Comparison of ENCODE assay signal across 9 cellular contexts in the genomic region with DNA sequence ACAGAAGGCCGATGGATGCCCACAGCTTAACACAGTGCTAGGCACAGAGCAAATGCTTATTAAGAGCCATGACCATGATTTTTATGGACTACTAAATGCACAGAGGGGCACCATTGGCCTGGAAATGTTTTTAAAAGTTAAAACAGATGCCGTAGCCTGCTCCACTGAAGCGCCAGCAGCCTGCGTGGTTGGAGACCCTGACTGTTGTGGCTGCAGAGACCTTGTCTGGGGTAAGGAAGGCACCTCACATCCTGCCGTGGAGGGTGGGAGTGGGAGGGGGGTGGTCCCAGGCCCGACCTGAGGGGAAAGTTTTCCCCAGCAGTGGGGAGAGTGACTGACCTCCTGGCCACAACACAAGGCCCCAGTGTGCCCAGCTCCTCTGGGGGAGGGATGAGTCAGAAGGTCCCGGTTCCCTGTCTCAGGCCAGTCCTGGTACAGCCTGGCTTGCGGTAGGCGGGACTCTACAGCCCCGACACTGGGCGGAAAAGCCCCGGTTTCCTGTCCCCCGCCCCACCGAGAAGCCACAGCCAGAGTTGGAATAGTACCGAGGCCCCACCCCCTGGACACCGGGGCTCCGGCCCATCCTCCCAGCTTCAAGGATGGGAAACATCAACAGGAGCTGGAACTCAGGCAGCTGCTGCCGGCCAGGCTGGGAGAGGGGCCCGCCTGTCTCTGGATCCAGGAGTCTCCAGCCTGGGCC. TPM values are rescaled to one million over a fixed set of nuclear protein-coding genes. Genes with fewer than 3 reads are reported as not detected.
DNase-seq lines count a peak whose midpoint lies in the region; ATAC-seq and TF ChIP-seq lines count a peak whose summit lies in the region.
"Had no signal": no experiment of that assay in that cellular context is flagged by ENCODE, and none has a peak within 500 bp of the region (broad histone marks: within the 10 kb centered on the region; RNA-seq: fewer than 3 reads in every experiment).

No MANE protein-coding gene starts in this region.

- H3K36me3 ChIP-seq in BLaER1 treated with 17β-estradiol and CSF1 and Interleukin-3, amounts not matched to agents 10 nM and 100 nM = no peaks in the 10 kb centered on the region
- H3K36me3 ChIP-seq in neural progenitor cell = no peaks in the 10 kb centered on the region

- H3K4me1 ChIP-seq in BLaER1 treated with 17β-estradiol and CSF1 and Interleukin-3, amounts not matched to agents 10 nM and 100 nM = peaks cover 10 to 35% (median 21%) of the 10 kb centered on the region in 10 experiments
- H3K4me1 ChIP-seq in neural progenitor cell = peaks cover 33% of the 10 kb centered on the region

- peak overlapping the region; percentile 72 for H3K27ac Mint-ChIP-seq in neural progenitor cell
- H3K27ac Mint-ChIP-seq: T-cell had no signal

- H3K27me3 ChIP-seq in BLaER1 treated with 17β-estradiol and CSF1 and Interleukin-3, amounts not matched to agents 10 nM and 100 nM = peaks cover 35 to 62% (median 52%) of the 10 kb centered on the region in 11 experiments
- peaks cover 40% of the 10 kb centered on the region for H3K27me3 ChIP-seq in neural progenitor cell

- H4K20me1 ChIP-seq in BLaER1 treated with 17β-estradiol and CSF1 and Interleukin-3, amounts not matched to agents 10 nM and 100 nM = peaks cover 0 to 64% (median 11%) of the 10 kb centered on the region in 11 experiments; a peak in 10 of 22 replicates
- H4K20me1 ChIP-seq in neural progenitor cell (ENCODE audit: low read depth) = peaks cover 6% of the 10 kb centered on the region

- no peak overlapping the region for H3K4me3 ChIP-seq in BLaER1 treated with 17β-estradiol and CSF1 and Interleukin-3, amounts not matched to agents 10 nM and 100 nM
- no peak overlapping the region for H3K4me3 ChIP-seq in fibroblast of pulmonary artery (replicated peaks; ENCODE audit: low read depth, low read length)
- no peak overlapping the region for H3K4me3 ChIP-seq in neural progenitor cell

- DNase-seq in fibroblast of pulmonary artery (ENCODE audit: low read depth) (peak; percentile 79), neural progenitor cell (ENCODE audit: low spot score) (peak; percentile 66), NOMO-1 treated with DMSO at 0.1 percent for 48 hours (lab: John Stamatoyannopoulos, UW; ENCODE audit: unreplicated experiment) (no peak)
- DNase-seq in central memory CD4-positive, alpha-beta T cell = no peak
- DNase-seq in activated CD4-positive, CD25-positive, alpha-beta regulatory T cell treated with anti-CD3 and anti-CD28 coated beads, Interleukin-2, amount 50 U/mL, for 72 hours = no peak
- DNase-seq: T-cell had no signal

- peak overlapping the region; percentile 43 for H2AFZ ChIP-seq in neural progenitor cell (replicated peaks)

- no peak for ATAC-seq in HG02970 (IDR thresholded peaks at IDR 0.05; ENCODE audit: low FRiP score, unreplicated experiment)

- peaks cover 6% of the 10 kb centered on the region for H3F3A ChIP-seq in neural progenitor cell (ENCODE audit: low read depth)

- peak overlapping the region; percentile 45 to 80 (median 61); a peak in 21 of 22 replicates for H3K4me2 ChIP-seq in BLaER1 treated with 17β-estradiol and CSF1 and Interleukin-3, amounts not matched to agents 10 nM and 100 nM
- peak overlapping the region; percentile 57 for H3K4me2 ChIP-seq in neural progenitor cell

- H3K79me2 ChIP-seq in neural progenitor cell (ENCODE audit: low read depth) = no peaks in the 10 kb centered on the region

- no peak overlapping the region; a peak in 1 of 22 replicates for H3K9ac ChIP-seq in BLaER1 treated with 17β-estradiol and CSF1 and Interleukin-3, amounts not matched to agents 10 nM and 100 nM
- H3K9ac ChIP-seq in neural progenitor cell = no peak overlapping the region

- no peaks in the 10 kb centered on the region for H3K36me3 Mint-ChIP-seq in neural progenitor cell
- H3K36me3 Mint-ChIP-seq: T-cell had no signal

- no peaks in the 10 kb centered on the region for H3K9me3 Mint-ChIP-seq in neural progenitor cell
- H3K9me3 Mint-ChIP-seq: T-cell had no signal

- H3K9me3 ChIP-seq in BLaER1 treated with 17β-estradiol and CSF1 and Interleukin-3, amounts not matched to agents 10 nM and 100 nM (replicated peaks in 1 of 11) = no peaks in the 10 kb centered on the region
- no peaks in the 10 kb centered on the region for H3K9me3 ChIP-seq in neural progenitor cell (ENCODE audit: low read depth)

- TF ChIP-seq CTCF in fibroblast of pulmonary artery (IDR thresholded peaks at IDR 0.05; ENCODE audit: low read length, missing control alignments) (no peak), neural progenitor cell (IDR thresholded peaks at IDR 0.05) (no peak)

- peaks cover 9% of the 10 kb centered on the region for H3K27me3 Mint-ChIP-seq in neural progenitor cell (ENCODE audit: insufficient read depth, low read depth)

- peak overlapping the region in 2 of 11 experiments; percentile 2 to 28; a peak in 1 of 22 replicates for H3K27ac ChIP-seq in BLaER1 treated with 17β-estradiol and CSF1 and Interleukin-3, amounts not matched to agents 10 nM and 100 nM
- no peak overlapping the region for H3K27ac ChIP-seq in neural progenitor cell

- H3K4me3 Mint-ChIP-seq in neural progenitor cell = no peak overlapping the region
- H3K4me3 Mint-ChIP-seq: T-cell had no signal

- H3K4me1 Mint-ChIP-seq in neural progenitor cell = peaks cover 73% of the 10 kb centered on the region

TF ChIP-seq in PFSK-1, 5 proteins besides CTCF, POLR2A, EP300 and RAD21:
- TF ChIP-seq POLR2AphosphoS5 (IDR thresholded peaks at IDR 0.05; ENCODE audit: low read depth, low read length) (no peak), SIN3A (IDR thresholded peaks at IDR 0.05; ENCODE audit: borderline replicate concordance, insufficient read depth, low read length) (no peak), FOXP2 (optimal IDR thresholded peaks at IDR 0.05; ENCODE audit: borderline replicate concordance, extremely low read depth, extremely low read length, insufficient read depth) (peak; percentile 64)
- TF ChIP-seq, protein P1, sequence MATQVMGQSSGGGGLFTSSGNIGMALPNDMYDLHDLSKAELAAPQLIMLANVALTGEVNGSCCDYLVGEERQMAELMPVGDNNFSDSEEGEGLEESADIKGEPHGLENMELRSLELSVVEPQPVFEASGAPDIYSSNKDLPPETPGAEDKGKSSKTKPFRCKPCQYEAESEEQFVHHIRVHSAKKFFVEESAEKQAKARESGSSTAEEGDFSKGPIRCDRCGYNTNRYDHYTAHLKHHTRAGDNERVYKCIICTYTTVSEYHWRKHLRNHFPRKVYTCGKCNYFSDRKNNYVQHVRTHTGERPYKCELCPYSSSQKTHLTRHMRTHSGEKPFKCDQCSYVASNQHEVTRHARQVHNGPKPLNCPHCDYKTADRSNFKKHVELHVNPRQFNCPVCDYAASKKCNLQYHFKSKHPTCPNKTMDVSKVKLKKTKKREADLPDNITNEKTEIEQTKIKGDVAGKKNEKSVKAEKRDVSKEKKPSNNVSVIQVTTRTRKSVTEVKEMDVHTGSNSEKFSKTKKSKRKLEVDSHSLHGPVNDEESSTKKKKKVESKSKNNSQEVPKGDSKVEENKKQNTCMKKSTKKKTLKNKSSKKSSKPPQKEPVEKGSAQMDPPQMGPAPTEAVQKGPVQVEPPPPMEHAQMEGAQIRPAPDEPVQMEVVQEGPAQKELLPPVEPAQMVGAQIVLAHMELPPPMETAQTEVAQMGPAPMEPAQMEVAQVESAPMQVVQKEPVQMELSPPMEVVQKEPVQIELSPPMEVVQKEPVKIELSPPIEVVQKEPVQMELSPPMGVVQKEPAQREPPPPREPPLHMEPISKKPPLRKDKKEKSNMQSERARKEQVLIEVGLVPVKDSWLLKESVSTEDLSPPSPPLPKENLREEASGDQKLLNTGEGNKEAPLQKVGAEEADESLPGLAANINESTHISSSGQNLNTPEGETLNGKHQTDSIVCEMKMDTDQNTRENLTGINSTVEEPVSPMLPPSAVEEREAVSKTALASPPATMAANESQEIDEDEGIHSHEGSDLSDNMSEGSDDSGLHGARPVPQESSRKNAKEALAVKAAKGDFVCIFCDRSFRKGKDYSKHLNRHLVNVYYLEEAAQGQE (IDR thresholded peaks at IDR 0.05; ENCODE audit: insufficient read depth in 1 of 2, low read depth in 2 of 2, low read length in 2 of 2) = no peak

RNA-seq across cellular contexts. Expression of a gene that starts 7.0 kb away (rescaled TPM):
- polyA plus RNA-seq in PFSK-1 (2012; ENCODE audit: insufficient read length, low read depth) = 0.21 TPM
- total RNA-seq in neural progenitor cell (ENCODE audit: low replicate concordance) = 0.53 TPM in 1 of 2 replicates, not detected in the other

Comparison
In these comparisons a context has a peak if more than half of its experiments do, and no peak if none do; other contexts are left out.
1. DNase-seq: peak in fibroblast of pulmonary artery (single experiment) and neural progenitor cell (single experiment); none in central memory CD4-positive, alpha-beta T cell (single experiment), NOMO-1 treated with DMSO at 0.1 percent for 48 hours (single experiment) and activated CD4-positive, CD25-positive, alpha-beta regulatory T cell treated with anti-CD3 and anti-CD28 coated beads, Interleukin-2, amount 50 U/mL, for 72 hours (single experiment).